ENCODE assay signal across 1 cellular context in the genomic region with DNA sequence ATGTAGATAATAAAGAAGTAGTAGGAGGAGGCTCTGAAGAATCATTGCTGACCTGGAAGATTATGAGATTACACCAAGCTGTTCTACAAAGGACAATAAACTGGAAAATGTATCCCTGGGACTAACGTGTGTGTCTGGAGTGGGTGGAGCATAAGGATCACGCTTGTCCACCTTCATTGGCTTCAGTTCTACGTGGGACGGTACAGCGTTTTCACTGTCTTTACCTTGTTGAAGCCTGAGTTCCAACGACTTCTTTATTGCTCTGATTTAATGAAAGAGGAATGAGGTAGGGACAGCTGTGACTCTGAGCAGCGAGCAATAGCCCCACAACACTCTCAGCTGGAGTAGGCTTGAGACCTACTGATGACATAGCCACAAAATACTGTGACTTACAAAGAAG.
TF ChIP-seq lines count a peak whose summit lies in the region.

No MANE protein-coding gene starts in this region.

TF ChIP-seq in HCT116, 20 proteins besides CTCF, POLR2A, EP300 and RAD21 (continued from another document):
- TF ChIP-seq REST (IDR thresholded peaks at IDR 0.05; ENCODE audit: low read depth) = no peak
- no peak for TF ChIP-seq SRF (IDR thresholded peaks at IDR 0.05; ENCODE audit: low read depth)
TF ChIP-seq in HCT116: peak in this region for 0.
